Comparison of ENCODE assay signal across 11 cellular contexts in the genomic region with DNA sequence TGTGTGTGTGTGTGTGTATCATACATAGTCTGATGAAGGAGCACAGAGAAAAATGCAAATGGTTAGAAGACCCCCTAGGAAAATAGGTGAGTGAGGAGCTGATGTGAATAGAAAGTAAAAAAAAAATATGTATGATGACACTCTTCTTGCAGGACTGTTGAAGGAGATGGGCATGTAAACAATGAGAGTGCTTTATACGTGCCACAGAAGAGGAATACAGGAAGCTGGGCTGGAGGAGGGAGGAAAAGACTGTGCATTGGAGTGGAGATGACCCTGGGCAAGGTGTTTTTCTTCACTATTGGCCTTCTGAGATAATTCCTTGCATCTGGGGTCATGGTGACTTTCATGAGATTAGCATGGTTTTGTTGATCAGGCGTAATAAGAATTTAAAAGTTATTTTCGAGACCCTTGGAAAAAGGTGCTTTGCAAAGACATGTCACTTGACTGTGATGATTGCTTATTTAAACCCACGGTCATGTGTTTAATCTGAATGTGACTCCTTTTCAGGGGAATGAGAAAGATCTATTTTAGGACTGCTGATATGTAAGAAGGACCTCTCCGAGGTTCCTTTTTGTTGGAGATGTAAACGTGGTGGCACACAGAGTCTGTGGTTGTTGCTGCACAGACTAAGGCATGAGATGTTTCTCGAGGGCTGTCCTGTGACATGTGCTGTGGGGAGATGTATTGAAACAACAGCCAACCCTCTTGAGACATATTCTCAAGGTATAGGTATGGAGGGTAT.
"Had no signal": no experiment of that assay in that cellular context is flagged by ENCODE, and none has a peak within 500 bp of the region (broad histone marks: within the 10 kb centered on the region; RNA-seq: fewer than 3 reads in every experiment).

No MANE protein-coding gene starts in this region.

- H3K4me3 ChIP-seq: cardiac muscle cell, heart left ventricle, tibial nerve had no signal

- H3K4me1 ChIP-seq: tibial nerve had no signal

- H3K27me3 ChIP-seq: cardiac muscle cell, heart left ventricle, tibial nerve had no signal

- H3K9me3 ChIP-seq: heart left ventricle, tibial nerve had no signal

- H3K27ac ChIP-seq: cardiac muscle cell, tibial nerve had no signal

- H3K36me3 ChIP-seq: cardiac muscle cell, heart left ventricle, tibial nerve had no signal

- DNase-seq: activated CD4-positive, alpha-beta T cell treated with anti-CD3 and anti-CD28 coated beads, Interleukin-2, amount 10 ng/mL, durations not matched to agents 7 days and 5 days; activated CD4-positive, CD25-positive, alpha-beta regulatory T cell; activated naive CD4-positive, alpha-beta T cell treated with anti-CD3 and anti-CD28 coated beads, Interleukin-2, amount 10 ng/mL, durations not matched to agents 7 days and 5 days; foreskin melanocyte; heart left ventricle; islet precursor cell; mesendoderm; nephron progenitor cell; stimulated activated CD4-positive, alpha-beta T cell treated with anti-CD3 and anti-CD28 coated beads, Interleukin-15, amount 100 ng/mL, for 24 hours had no signal
